ENCODE assay signal across 8 cellular contexts in the genomic region with DNA sequence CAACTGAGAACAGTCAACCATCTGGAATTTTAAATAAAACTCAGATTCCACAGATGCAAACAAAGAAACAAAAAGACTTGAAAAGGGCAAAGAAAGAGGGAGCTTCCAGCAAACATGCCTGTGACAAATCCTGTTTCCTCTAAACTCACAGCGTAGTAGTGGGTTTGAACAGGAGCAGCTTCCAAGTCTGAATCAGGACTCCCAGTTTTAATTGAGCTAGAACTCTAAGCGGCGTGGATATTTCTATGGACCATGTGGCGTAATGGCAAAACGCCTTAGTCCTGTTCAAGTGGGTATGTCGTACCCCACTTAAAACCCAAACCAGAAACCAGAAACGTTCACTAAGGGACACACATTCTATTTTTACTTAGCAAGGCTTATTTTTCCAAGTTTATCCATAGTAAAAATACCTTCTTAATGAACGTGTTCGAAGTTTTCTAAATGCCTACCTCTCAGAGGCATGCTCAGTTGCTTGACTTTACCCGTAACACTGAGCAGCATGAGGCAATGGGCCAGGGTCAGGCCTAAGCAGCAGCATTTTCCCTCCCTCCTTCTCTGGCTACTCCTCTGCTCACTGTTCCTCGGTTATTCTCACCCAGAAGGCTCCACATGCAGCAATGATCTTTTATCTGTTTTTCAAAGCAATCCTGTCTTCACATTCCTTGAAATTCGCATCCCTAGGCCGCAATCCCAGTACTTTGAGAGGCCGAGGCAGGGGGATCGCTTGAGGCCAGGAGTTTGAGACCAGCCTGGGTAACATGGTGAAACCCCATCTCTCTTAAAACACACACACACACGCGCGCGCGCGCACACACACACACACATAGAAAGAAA.
DNase-seq lines count a peak whose midpoint lies in the region; ATAC-seq and TF ChIP-seq lines count a peak whose summit lies in the region.

No MANE protein-coding gene starts in this region.

- POLR2A ChIA-PET in MCF 10A (lab: Yijun Ruan, JAX) = interaction anchor here (1.1 kb wide), 1 partner anchor 119 kb away, joined by 3 read pairs; no protein-coding TSS in a partner anchor

- H3K4me1 ChIP-seq in breast epithelium = peaks cover 0 to 8% of the 10 kb centered on the region in 2 donors
- peaks cover 60% of the 10 kb centered on the region for H3K4me1 ChIP-seq in mesodermal cell (ENCODE audit: control insufficient read depth, insufficient read depth, low read length, poor library complexity, severe bottlenecking)
- H3K4me1 ChIP-seq in aorta (ENCODE audit: control insufficient read depth in 1 of 2, insufficient read depth in 2 of 2, low read length in 2 of 2) = peaks cover 0 to 1% of the 10 kb centered on the region in 2 donors

- TF ChIP-seq CTCF in breast epithelium (IDR thresholded peaks at IDR 0.05) (no peak), MCF 10A (IDR thresholded peaks at IDR 0.05; ENCODE audit: unreplicated experiment) (no peak), coronary artery (IDR thresholded peaks at IDR 0.05) (no peak)

- 62% methylated on average over 11 to 15 of the region's 21 CpGs for WGBS in mesodermal cell (ENCODE audit: insufficient coverage in 2 of 2), 2 experiments
- 48 to 52% methylated on average over 21 of the region's 21 CpGs for WGBS in aorta, 2 donors

- H3K9me3 ChIP-seq in breast epithelium = no peaks in the 10 kb centered on the region
- no peaks in the 10 kb centered on the region for H3K9me3 ChIP-seq in mesodermal cell (ENCODE audit: control insufficient read depth, low read length)
- no peaks in the 10 kb centered on the region for H3K9me3 ChIP-seq in aorta (ENCODE audit: control insufficient read depth, low read length)

- intact Hi-C loops in breast epithelium (cut with DNase I; ENCODE audit: low total_unique reads) (no loop called here), MCF 10A (cut with micrococcal nuclease) (loop anchor here (5.0 kb wide), 1 partner anchor 77 kb away; a partner anchor contains a TSS), aorta (cut with DNase I) (loop anchor here (5.0 kb wide), 2 partner anchors 57 to 77 kb away; a partner anchor contains a TSS)

- H3K36me3 Mint-ChIP-seq in MCF 10A (ENCODE audit: insufficient read depth, unreplicated experiment) = no peaks in the 10 kb centered on the region

- H3K27ac ChIP-seq in breast epithelium (peak overlapping the region; percentile 29 to 86), coronary artery (peak overlapping the region; percentile 83 to 92), mesodermal cell (ENCODE audit: low read depth, low read length, severe bottlenecking) (peak overlapping the region; percentile 96), aorta (ENCODE audit: low read depth in 1 of 2, low read length in 2 of 2) (peak overlapping the region; percentile 82 to 96)

- H3K9me3 Mint-ChIP-seq in MCF 10A (ENCODE audit: unreplicated experiment) = no peaks in the 10 kb centered on the region

- no peak overlapping the region for H3K4me3 Mint-ChIP-seq in MCF 10A (ENCODE audit: unreplicated experiment)

- H3K4me1 Mint-ChIP-seq in MCF 10A (ENCODE audit: insufficient read depth, unreplicated experiment) = peaks cover 18% of the 10 kb centered on the region

- CTCF ChIA-PET in MCF 10A (lab: Yijun Ruan, JAX) = interaction anchor here (0.6 kb wide), 1 partner anchor 670 kb away, joined by 3 read pairs; no protein-coding TSS in a partner anchor

- no peak overlapping the region for H3K4me3 ChIP-seq in breast epithelium
- peak overlapping the region; percentile 6 for H3K4me3 ChIP-seq in coronary artery
- peak overlapping the region; percentile 3 for H3K4me3 ChIP-seq in mesodermal cell (ENCODE audit: extremely low read depth, insufficient read depth, low read length, poor library complexity, severe bottlenecking)
- no peak overlapping the region for H3K4me3 ChIP-seq in aorta (ENCODE audit: low read length in 2 of 2)

- H3K36me3 ChIP-seq in breast epithelium = no peaks in the 10 kb centered on the region
- peaks cover 36% of the 10 kb centered on the region for H3K36me3 ChIP-seq in mesodermal cell (ENCODE audit: control insufficient read depth, insufficient read depth, low read length)
- H3K36me3 ChIP-seq in aorta (ENCODE audit: control insufficient read depth in 1 of 2, insufficient read depth in 2 of 2, low read length in 1 of 2) = no peaks in the 10 kb centered on the region

- ATAC-seq in aorta (ENCODE audit: low FRiP score) (no peak), HG03039 (IDR thresholded peaks at IDR 0.05; ENCODE audit: unreplicated experiment) (no peak)

- H3K27me3 Mint-ChIP-seq in MCF 10A (ENCODE audit: insufficient read depth, unreplicated experiment) = no peaks in the 10 kb centered on the region

- no TSS peak for BruUV-seq in MCF 10A (replicated peaks; lab: Mats Ljungman, UMichigan)

- no peak for TF ChIP-seq POLR2A in breast epithelium (IDR thresholded peaks at IDR 0.05)

- H3K27me3 ChIP-seq in breast epithelium (no peaks in the 10 kb centered on the region), aorta (ENCODE audit: control insufficient read depth in 1 of 2, insufficient read depth in 2 of 2, low read length in 1 of 2) (no peaks in the 10 kb centered on the region)

- H3K27ac Mint-ChIP-seq in MCF 10A (ENCODE audit: low read depth, unreplicated experiment) = no peak overlapping the region

- no peak for DNase-seq in breast epithelium (ENCODE audit: low spot score in 2 of 2)
- no peak for DNase-seq in MCF 10A (ENCODE audit: unreplicated experiment)
- DNase-seq in coronary artery (ENCODE audit: low spot score) = no peak
- DNase-seq in aorta = no peak
- no peak for DNase-seq in HPDE6-E6E7 (ENCODE audit: extremely low spot score)
- DNase-seq in NCI-H187 treated with DMSO at 0.1 percent for 48 hours (lab: John Stamatoyannopoulos, UW) = no peak

Comparison
In these comparisons a context has a peak if more than half of its experiments do, and no peak if none do; other contexts are left out.
1. H3K4me3 ChIP-seq: peak in coronary artery (single experiment) and mesodermal cell (single experiment); none in breast epithelium (0 of 3) and aorta (0 of 2).
2. Peak in every context shown above with its lines, with median percentiles within 50 percentile points of each other: H3K27ac ChIP-seq.